ENCODE assay signal across 12 cellular contexts in the genomic region with DNA sequence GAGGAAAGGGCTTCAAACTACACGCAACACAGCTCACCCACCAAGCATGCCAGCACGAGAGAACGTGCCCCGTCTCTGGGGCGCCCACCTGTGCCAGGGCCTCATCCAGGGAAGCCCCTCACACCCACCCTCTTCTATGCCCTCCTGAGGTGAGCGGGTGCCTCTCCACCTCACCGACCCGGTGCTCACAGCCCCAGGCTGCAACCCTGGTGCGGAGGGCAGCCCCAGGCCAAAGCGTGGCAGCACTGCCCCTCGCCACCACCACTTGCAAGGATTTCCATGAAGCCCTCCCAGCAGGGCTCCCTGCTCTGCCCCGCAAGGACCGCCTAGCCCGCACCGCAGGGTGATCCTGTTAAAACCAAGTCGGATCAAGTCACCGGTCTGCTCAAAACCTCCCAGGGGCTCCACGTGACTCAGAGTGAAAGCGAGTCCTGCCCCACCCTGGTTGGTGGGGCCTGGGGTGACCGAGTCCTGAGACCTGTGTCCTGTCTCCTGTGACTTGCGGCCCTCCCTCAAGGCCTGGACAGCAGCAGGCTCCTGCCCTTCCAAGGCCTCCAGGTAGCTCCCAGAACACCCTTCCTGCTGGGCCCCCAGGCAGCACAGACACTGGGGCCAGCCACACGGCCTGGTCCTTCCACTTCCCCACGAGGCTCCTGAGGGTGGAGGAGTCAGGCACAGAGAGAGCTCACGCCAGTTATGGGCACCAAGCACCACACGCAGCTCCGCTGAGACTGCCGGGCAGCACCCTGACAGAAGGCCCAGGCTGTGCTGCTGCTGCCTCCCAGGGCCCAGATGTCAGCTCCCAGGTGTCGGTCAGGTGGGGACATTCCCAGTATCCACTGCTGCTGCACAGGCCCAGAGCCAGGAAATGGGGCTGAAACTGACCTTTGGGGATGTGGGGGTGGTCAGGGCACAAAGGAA. TPM values are rescaled to one million over a fixed set of nuclear protein-coding genes. Genes with fewer than 3 reads are reported as not detected.
DNase-seq lines count a peak whose midpoint lies in the region; ATAC-seq, FAIRE-seq and TF ChIP-seq lines count a peak whose summit lies in the region.
"Had no signal": no experiment of that assay in that cellular context is flagged by ENCODE, and none has a peak within 500 bp of the region (broad histone marks: within the 10 kb centered on the region; RNA-seq: fewer than 3 reads in every experiment).

No MANE protein-coding gene starts in this region.

- dilution Hi-C loops in IMR-90 (cut with HindIII; ENCODE audit: low sequenced_read_pairs, unreplicated experiment), result no loop called here

- no peak for FAIRE-seq in HepG2 (lab: Jason Lieb, UNC)
- FAIRE-seq: GM12892 had no signal

- DNase-seq in IMR-90 (no peak), HepG2 (ENCODE audit: low spot score) (no peak), dedifferentiated amniotic fluid mesenchymal stem cell (ENCODE audit: extremely low spot score) (no peak)
- DNase-seq in stimulated activated CD4-positive, alpha-beta T cell treated with anti-CD3 and anti-CD28 coated beads, Interleukin-2, amount 100 ng/mL, for 24 hours, result no peak
- DNase-seq in naive thymus-derived CD4-positive, alpha-beta T cell, result no peak
- DNase-seq: activated T-cell treated with anti-CD3 and anti-CD28 coated beads, Interleukin-2, amount 50 U/mL, for 1 hour; stimulated activated CD4-positive, alpha-beta T cell treated with anti-CD3 and anti-CD28 coated beads, Interleukin-15, amount 100 ng/mL, for 24 hours; stimulated activated naive B cell treated with anti-CD40 and anti-IgM and Interleukin-4, amounts not matched to agents 10 μg/mL and 1 μg/mL and 100 μg/mL, for 72 hours; T-helper 9 cell had no signal

- peaks cover 64% of the 10 kb centered on the region for H4K20me1 ChIP-seq in IMR-90 (ENCODE audit: insufficient read depth, low read length)
- no peaks in the 10 kb centered on the region for H4K20me1 ChIP-seq in HepG2 (ENCODE audit: insufficient read depth, low read length)

- no peak overlapping the region for H3K56ac ChIP-seq in IMR-90 (ENCODE audit: extremely low read depth, insufficient read depth, low read length)

- H3K36me3 Mint-ChIP-seq in naive thymus-derived CD4-positive, alpha-beta T cell, result peaks cover 0 to 12% (median 3%) of the 10 kb centered on the region in 5 donors

- TF ChIP-seq POLR2A in IMR-90 (IDR thresholded peaks at IDR 0.05; ENCODE audit: low read depth, low read length) (no peak), HepG2 (IDR thresholded peaks at IDR 0.05; ENCODE audit: insufficient read depth in 1 of 2, low read depth in 2 of 2, low read length in 2 of 2) (no peak)

- no peak overlapping the region for H3K4me2 ChIP-seq in IMR-90 (ENCODE audit: low read depth, low read length)
- H3K4me2 ChIP-seq in HepG2 (ENCODE audit: low read depth, low read length), result no peak overlapping the region

- 91% methylated on average over 19 of the region's 28 CpGs; no CpG with 5 or more reads in 1 of the 2 experiments for WGBS in IMR-90 (ENCODE audit: extremely low coverage in 2 of 2, insufficient read length in 1 of 2), 2 experiments
- 96% methylated on average over 9 of the region's 28 CpGs for WGBS in HepG2 (ENCODE audit: low lambda C conversion rate)

- no peak overlapping the region for H2BK120ac ChIP-seq in IMR-90 (ENCODE audit: low read depth, low read length)

- no peak overlapping the region for H3K14ac ChIP-seq in IMR-90 (replicated peaks; ENCODE audit: low read depth, low read length)

- peaks cover 29 to 65% of the 10 kb centered on the region in 2 experiments for H3K79me1 ChIP-seq in IMR-90 (ENCODE audit: low read depth in 1 of 2, low read length in 2 of 2)

- H3K18ac ChIP-seq in IMR-90 (ENCODE audit: low read depth, low read length), result no peak overlapping the region

- H2AFZ ChIP-seq in IMR-90 (replicated peaks; ENCODE audit: low read length, poor library complexity) (no peak overlapping the region), HepG2 (ENCODE audit: low read length) (no peak overlapping the region)

- TF ChIP-seq EP300 in HepG2 (IDR thresholded peaks at IDR 0.05; ENCODE audit: low read depth in 2 of 2, low read length in 2 of 2), result no peak
- TF ChIP-seq EP300 in HepG2 (CRISPR knock-in tag; IDR thresholded peaks at IDR 0.05; ENCODE audit: borderline replicate concordance), result no peak

- BruUV-seq in IMR-90 (replicated peaks; lab: Mats Ljungman, UMichigan), result no TSS peak
- BruUV-seq in HepG2 (replicated peaks; lab: Mats Ljungman, UMichigan), result no TSS peak

- intact Hi-C loops in IMR-90 (cut with micrococcal nuclease), result no loop called here
- intact Hi-C loops in HepG2 (cut with micrococcal nuclease; ENCODE audit: unreplicated experiment), result no loop called here
- intact Hi-C loops in naive thymus-derived CD4-positive, alpha-beta T cell (cut with micrococcal nuclease), result no loop called here

- no peak overlapping the region for H2BK20ac ChIP-seq in IMR-90 (ENCODE audit: low read depth, low read length)

- peak; percentile 5; the same call in 1 of the 2 replicates for ATAC-seq in IMR-90 (ENCODE audit: low read depth)
- ATAC-seq in HepG2, result no peak
- ATAC-seq in naive thymus-derived CD4-positive, alpha-beta T cell, result no peak

- no peak overlapping the region for H3K4me3 Mint-ChIP-seq in naive thymus-derived CD4-positive, alpha-beta T cell
- H3K4me3 Mint-ChIP-seq: stimulated activated naive B cell treated with anti-CD40 and anti-IgM and Interleukin-4, amounts not matched to agents 10 μg/mL and 1 μg/mL and 100 μg/mL, for 72 hours had no signal

- peaks cover 0 to 35% (median 15%) of the 10 kb centered on the region in 7 donors for H3K4me1 Mint-ChIP-seq in naive thymus-derived CD4-positive, alpha-beta T cell

- H3K36me3 ChIP-seq in IMR-90 (ENCODE audit: control insufficient read depth, insufficient read depth, low read length) (peaks cover 26% of the 10 kb centered on the region), duodenal mucosa (ENCODE audit: control insufficient read depth in 1 of 2, insufficient read depth in 2 of 2, low read length in 2 of 2) (peaks cover 10 to 28% of the 10 kb centered on the region in 2 donors), HepG2 (replicated peaks in 1 of 2; ENCODE audit: control insufficient read depth in 1 of 2, insufficient read depth in 2 of 2, low read length in 2 of 2) (peaks cover 21 to 35% of the 10 kb centered on the region in 2 experiments; a peak in 4 of 5 replicates), stomach smooth muscle (ENCODE audit: control insufficient read depth in 2 of 2, insufficient read depth in 2 of 2, low read length in 2 of 2) (peaks cover 15 to 22% of the 10 kb centered on the region in 2 donors)
- peaks cover 0 to 46% (median 7%) of the 10 kb centered on the region in 3 experiments for H3K36me3 ChIP-seq in naive thymus-derived CD4-positive, alpha-beta T cell (ENCODE audit: control insufficient read depth in 2 of 3, insufficient read depth in 3 of 3, low read length in 3 of 3)

- CTCF ChIA-PET in IMR-90 (lab: Yijun Ruan, JAX) (no interaction called here), HepG2 (lab: Yijun Ruan, JAX; ENCODE audit: low intra/inter-chr PET ratio, low total read pairs) (no interaction called here)
- CTCF ChIA-PET in naive thymus-derived CD4-positive, alpha-beta T cell (lab: Charles Lee), result no interaction called here

- H4K91ac ChIP-seq in IMR-90 (ENCODE audit: insufficient read depth, low read depth, low read length), result no peak overlapping the region

- no peak overlapping the region for H4K8ac ChIP-seq in IMR-90 (ENCODE audit: low read depth in 2 of 2, low read length in 2 of 2)

- H3K79me2 ChIP-seq in HepG2 (ENCODE audit: insufficient read depth, low read length), result peaks cover 63% of the 10 kb centered on the region

- TF ChIP-seq CTCF in IMR-90 (conservative IDR thresholded peaks at IDR 0.05; ENCODE audit: low read depth, low read length) (no peak), HepG2 (CRISPR knock-in tag; IDR thresholded peaks at IDR 0.05) (no peak)

- TF ChIP-seq RAD21 in IMR-90 (IDR thresholded peaks at IDR 0.05; ENCODE audit: low read length) (no peak), HepG2 (CRISPR knock-in tag; IDR thresholded peaks at IDR 0.05) (no peak)

- H2AK5ac ChIP-seq in IMR-90 (ENCODE audit: low read depth, low read length), result no peak overlapping the region

- POLR2A ChIA-PET in IMR-90 (lab: Charles Lee; ENCODE audit: unreplicated experiment) (no interaction called here), HepG2 (lab: Yijun Ruan, JAX) (no interaction called here)
- POLR2A ChIA-PET in naive thymus-derived CD4-positive, alpha-beta T cell (lab: Charles Lee), result no interaction called here

- no peak overlapping the region for H2BK15ac ChIP-seq in IMR-90 (ENCODE audit: low read depth, low read length)

- H3K27ac ChIP-seq in IMR-90 (ENCODE audit: insufficient read depth, low read length) (no peak overlapping the region), duodenal mucosa (ENCODE audit: low read depth, low read length) (peak overlapping the region; percentile 42), HepG2 (ENCODE audit: extremely low read length, insufficient read depth, low read length) (no peak overlapping the region), stomach smooth muscle (ENCODE audit: low read length) (no peak overlapping the region)
- no peak overlapping the region for H3K27ac ChIP-seq in naive thymus-derived CD4-positive, alpha-beta T cell (ENCODE audit: low read depth, low read length)

- no peaks in the 10 kb centered on the region for H3K9me3 ChIP-seq in IMR-90 (ENCODE audit: control insufficient read depth, insufficient read depth, low read length)
- no peaks in the 10 kb centered on the region for H3K9me3 ChIP-seq in duodenal mucosa (ENCODE audit: control insufficient read depth in 1 of 2, low read length in 2 of 2)
- no peaks in the 10 kb centered on the region for H3K9me3 ChIP-seq in HepG2 (ENCODE audit: low read length)
- H3K9me3 ChIP-seq in stomach smooth muscle (ENCODE audit: control insufficient read depth in 2 of 2, low read length in 2 of 2), result no peaks in the 10 kb centered on the region
- H3K9me3 ChIP-seq in naive thymus-derived CD4-positive, alpha-beta T cell (ENCODE audit: control insufficient read depth in 2 of 3, low read length in 3 of 3), result no peaks in the 10 kb centered on the region

- H3K9me3 Mint-ChIP-seq in naive thymus-derived CD4-positive, alpha-beta T cell, result no peaks in the 10 kb centered on the region
- H3K9me3 Mint-ChIP-seq: stimulated activated naive B cell treated with anti-CD40 and anti-IgM and Interleukin-4, amounts not matched to agents 10 μg/mL and 1 μg/mL and 100 μg/mL, for 72 hours had no signal

- no peaks in the 10 kb centered on the region for H3K27me3 Mint-ChIP-seq in naive thymus-derived CD4-positive, alpha-beta T cell
- H3K27me3 Mint-ChIP-seq: stimulated activated naive B cell treated with anti-CD40 and anti-IgM and Interleukin-4, amounts not matched to agents 10 μg/mL and 1 μg/mL and 100 μg/mL, for 72 hours had no signal

- H3K4me3 ChIP-seq in IMR-90 (ENCODE audit: insufficient read depth, low read depth, low read length), result no peak overlapping the region
- peak overlapping the region; percentile 25 to 28 for H3K4me3 ChIP-seq in duodenal mucosa (ENCODE audit: low read depth in 1 of 2, low read length in 2 of 2)
- no peak overlapping the region for H3K4me3 ChIP-seq in HepG2 (replicated peaks in 1 of 3; ENCODE audit: insufficient read depth in 1 of 3, low read depth in 2 of 3, low read length in 3 of 3)
- H3K4me3 ChIP-seq in stomach smooth muscle (ENCODE audit: low read length in 2 of 2), result peak overlapping the region in 1 of 2 donors; percentile 55
- H3K4me3 ChIP-seq in naive thymus-derived CD4-positive, alpha-beta T cell (ENCODE audit: low read length), result no peak overlapping the region

- H3K4ac ChIP-seq in IMR-90 (ENCODE audit: low read depth, low read length), result peak overlapping the region; percentile 21; the same call in 1 of the 2 replicates

- H3K9me1 ChIP-seq in IMR-90 (ENCODE audit: insufficient read depth, low read length), result peaks cover 7% of the 10 kb centered on the region; the same call in 1 of the 2 replicates

- in situ Hi-C loops in IMR-90 (cut with MboI; ENCODE audit: low sequenced_read_pairs) (no loop called here), HepG2 (cut with HindIII; ENCODE audit: extremely low pct_ligation_motif_present, low pct_unique_long_range_greater_than_20kb) (no loop called here)

- H3K23ac ChIP-seq in IMR-90 (ENCODE audit: low read depth, low read length), result no peak overlapping the region

- H3K9ac ChIP-seq in IMR-90 (ENCODE audit: low read depth, low read length) (no peak overlapping the region), duodenal mucosa (ENCODE audit: low read depth in 1 of 2, low read length in 2 of 2) (peak overlapping the region; percentile 10 to 32), HepG2 (ENCODE audit: insufficient read depth, low read depth, low read length) (no peak overlapping the region), stomach smooth muscle (ENCODE audit: low read length in 2 of 2) (peak overlapping the region; percentile 5 to 6)

- H2AK9ac ChIP-seq in IMR-90 (replicated peaks; ENCODE audit: low read depth, low read length, poor library complexity), result no peak overlapping the region

- no peak overlapping the region for H4K5ac ChIP-seq in IMR-90 (ENCODE audit: low read depth, low read length)

- H2BK5ac ChIP-seq in IMR-90 (ENCODE audit: low read depth, low read length, poor library complexity, severe bottlenecking), result no peak overlapping the region

- H3K27ac Mint-ChIP-seq in naive thymus-derived CD4-positive, alpha-beta T cell, result peak overlapping the region in 1 of 9 donors; percentile 20
- H3K27ac Mint-ChIP-seq: stimulated activated naive B cell treated with anti-CD40 and anti-IgM and Interleukin-4, amounts not matched to agents 10 μg/mL and 1 μg/mL and 100 μg/mL, for 72 hours had no signal

- H3K4me1 ChIP-seq in IMR-90 (ENCODE audit: control insufficient read depth, insufficient read depth, low read length) (peaks cover 15% of the 10 kb centered on the region), duodenal mucosa (ENCODE audit: control insufficient read depth in 1 of 2, insufficient read depth in 2 of 2, low read length in 2 of 2) (peaks cover 40 to 45% of the 10 kb centered on the region in 2 donors), HepG2 (ENCODE audit: insufficient read depth, low read length) (peaks cover 48% of the 10 kb centered on the region), stomach smooth muscle (ENCODE audit: control insufficient read depth, insufficient read depth, low read length) (peaks cover 47% of the 10 kb centered on the region)
- no peaks in the 10 kb centered on the region for H3K4me1 ChIP-seq in naive thymus-derived CD4-positive, alpha-beta T cell (ENCODE audit: control insufficient read depth in 2 of 2, insufficient read depth in 2 of 2, low read length in 2 of 2)

- H3K27me3 ChIP-seq in IMR-90 (ENCODE audit: control insufficient read depth, insufficient read depth, low read length), result no peaks in the 10 kb centered on the region
- no peaks in the 10 kb centered on the region for H3K27me3 ChIP-seq in duodenal mucosa (ENCODE audit: control insufficient read depth in 1 of 2, insufficient read depth in 2 of 2, low read length in 2 of 2)
- H3K27me3 ChIP-seq in HepG2 (ENCODE audit: control insufficient read depth in 1 of 2, insufficient read depth in 2 of 2, low read length in 2 of 2), result no peaks in the 10 kb centered on the region
- no peaks in the 10 kb centered on the region for H3K27me3 ChIP-seq in stomach smooth muscle (ENCODE audit: control insufficient read depth in 1 of 2, insufficient read depth in 2 of 2, low read length in 2 of 2)
- H3K27me3 ChIP-seq in naive thymus-derived CD4-positive, alpha-beta T cell (ENCODE audit: control insufficient read depth in 2 of 2, insufficient read depth in 2 of 2, low read length in 2 of 2), result no peaks in the 10 kb centered on the region

RNA-seq across cellular contexts. Expression of gene BRD3, which starts 12.7 kb away (rescaled TPM):
- total RNA-seq in IMR-90 (2012; rRNA removed), result 2.2 and 3.6 TPM in 2 replicates
- 7.1 and 7.2 TPM in 2 replicates for polyA plus RNA-seq in IMR-90 (2012; rRNA removed)
- 10.8 and 13.9 TPM in 2 replicates for polyA plus RNA-seq in IMR-90 (2012; cell fraction: cytosol; rRNA removed)
- polyA plus RNA-seq in IMR-90 (2012; cell fraction: nucleus; rRNA removed; ENCODE audit: low replicate concordance), result 16.3 and 23.7 TPM in 2 replicates
- total RNA-seq in HepG2 (2016; rRNA removed; fragmentation: Illumina TruSeq; extraction: Trizol), result 5.9 and 11.2 TPM in 2 replicates
- 1.2 TPM in 2 replicates for total RNA-seq in HepG2 (2016; cell fraction: cytosol; rRNA removed; fragmentation: Illumina TruSeq; extraction: Trizol; ENCODE audit: low read depth)
- total RNA-seq in HepG2 (2016; cell fraction: insoluble cytoplasmic fraction; rRNA removed; fragmentation: Illumina TruSeq; extraction: Trizol), result 7.7 and 8.4 TPM in 2 replicates
- 4.3 and 4.8 TPM in 2 replicates for total RNA-seq in HepG2 (2016; cell fraction: membrane; rRNA removed; fragmentation: Illumina TruSeq; extraction: Trizol)
- 8.6 and 9.0 TPM in 2 replicates for total RNA-seq in HepG2 (2016; cell fraction: nucleus; rRNA removed; fragmentation: Illumina TruSeq; extraction: Trizol)
- polyA plus RNA-seq in HepG2 (2011; rRNA removed), result 12.8 and 12.9 TPM in 2 replicates
- 7.3 and 8.3 TPM in 2 replicates for polyA plus RNA-seq in HepG2 (2011; cell fraction: cytosol; rRNA removed)
- 33.7 and 42.3 TPM in 2 replicates for polyA plus RNA-seq in HepG2 (2011; cell fraction: nucleus; rRNA removed)
- polyA plus RNA-seq in HepG2 (2012), result 22.7 and 27.4 TPM in 2 replicates
- polyA plus RNA-seq in HepG2 (2016; cell fraction: cytosol; fragmentation: Illumina TruSeq; extraction: Trizol; ENCODE audit: low read depth), result 1.8 and 2.3 TPM in 2 replicates
- polyA plus RNA-seq in HepG2 (2016; cell fraction: insoluble cytoplasmic fraction; fragmentation: Illumina TruSeq; extraction: Trizol; ENCODE audit: low read depth), result 12.6 and 17.1 TPM in 2 replicates
- 4.3 and 4.6 TPM in 2 replicates for polyA plus RNA-seq in HepG2 (2016; cell fraction: membrane; fragmentation: Illumina TruSeq; extraction: Trizol; ENCODE audit: low read depth)
- polyA plus RNA-seq in HepG2 (2016; cell fraction: nucleus; fragmentation: Illumina TruSeq; extraction: Trizol; ENCODE audit: insufficient read depth, low read depth), result 21.2 and 21.4 TPM in 2 replicates
- polyA minus RNA-seq in HepG2 (2011; rRNA and poly(A)+ RNA removed; ENCODE audit: low replicate concordance), result 15.0 and 25.5 TPM in 2 replicates
- polyA minus RNA-seq in HepG2 (2011; cell fraction: cytosol; rRNA and poly(A)+ RNA removed), result 23.5 and 27.0 TPM in 2 replicates
- polyA minus RNA-seq in HepG2 (2011; cell fraction: nucleus; rRNA and poly(A)+ RNA removed), result 13.3 and 16.8 TPM in 2 replicates
- 10 to 100 TPM; 29.0 to 49.7 (median 40.4) TPM for total RNA-seq in naive thymus-derived CD4-positive, alpha-beta T cell
- polyA plus RNA-seq in naive thymus-derived CD4-positive, alpha-beta T cell, result 10 to 100 TPM; 12.4 to 36.4 TPM

RNA-seq across cellular contexts. Expression of gene BRD3OS, which starts 29.9 kb away (rescaled TPM):
- total RNA-seq in IMR-90 (2012; rRNA removed) (15.3 and 15.8 TPM in 2 replicates), HepG2 (2016; rRNA removed; fragmentation: Illumina TruSeq; extraction: Trizol) (4.9 and 5.0 TPM in 2 replicates)
- polyA plus RNA-seq in IMR-90 (2012; rRNA removed) (19.3 and 20.7 TPM in 2 replicates), HepG2 (2011; rRNA removed) (3.9 and 5.7 TPM in 2 replicates)
- 13.9 and 14.8 TPM in 2 replicates for polyA plus RNA-seq in IMR-90 (2012; cell fraction: cytosol; rRNA removed)
- polyA plus RNA-seq in IMR-90 (2012; cell fraction: nucleus; rRNA removed; ENCODE audit: low replicate concordance), result 9.0 and 16.2 TPM in 2 replicates
- 2.6 and 4.1 TPM in 2 replicates for total RNA-seq in HepG2 (2016; cell fraction: cytosol; rRNA removed; fragmentation: Illumina TruSeq; extraction: Trizol; ENCODE audit: low read depth)
- 4.9 and 5.5 TPM in 2 replicates for total RNA-seq in HepG2 (2016; cell fraction: insoluble cytoplasmic fraction; rRNA removed; fragmentation: Illumina TruSeq; extraction: Trizol)
- 10.3 and 11.9 TPM in 2 replicates for total RNA-seq in HepG2 (2016; cell fraction: membrane; rRNA removed; fragmentation: Illumina TruSeq; extraction: Trizol)
- total RNA-seq in HepG2 (2016; cell fraction: nucleus; rRNA removed; fragmentation: Illumina TruSeq; extraction: Trizol), result 3.1 and 4.3 TPM in 2 replicates
- polyA plus RNA-seq in HepG2 (2011; cell fraction: cytosol; rRNA removed), result 3.3 and 4.0 TPM in 2 replicates
- polyA plus RNA-seq in HepG2 (2011; cell fraction: nucleus; rRNA removed), result 3.3 and 3.7 TPM in 2 replicates
- 2.3 and 2.6 TPM in 2 replicates for polyA plus RNA-seq in HepG2 (2012)
- 4.5 and 6.0 TPM in 2 replicates for polyA plus RNA-seq in HepG2 (2016; cell fraction: cytosol; fragmentation: Illumina TruSeq; extraction: Trizol; ENCODE audit: low read depth)
- 5.4 and 5.8 TPM in 2 replicates for polyA plus RNA-seq in HepG2 (2016; cell fraction: insoluble cytoplasmic fraction; fragmentation: Illumina TruSeq; extraction: Trizol; ENCODE audit: low read depth)
- polyA plus RNA-seq in HepG2 (2016; cell fraction: membrane; fragmentation: Illumina TruSeq; extraction: Trizol; ENCODE audit: low read depth), result 8.8 and 10.1 TPM in 2 replicates
- polyA plus RNA-seq in HepG2 (2016; cell fraction: nucleus; fragmentation: Illumina TruSeq; extraction: Trizol; ENCODE audit: insufficient read depth, low read depth), result 4.3 and 5.4 TPM in 2 replicates
- polyA minus RNA-seq in HepG2 (2011; rRNA and poly(A)+ RNA removed; ENCODE audit: low replicate concordance), result 5.6 and 12.7 TPM in 2 replicates
- 2.5 and 3.1 TPM in 2 replicates for polyA minus RNA-seq in HepG2 (2011; cell fraction: cytosol; rRNA and poly(A)+ RNA removed)
- polyA minus RNA-seq in HepG2 (2011; cell fraction: nucleus; rRNA and poly(A)+ RNA removed), result 1.5 and 2.1 TPM in 2 replicates
- total RNA-seq in naive thymus-derived CD4-positive, alpha-beta T cell, result 10 to 100 TPM in 3 of 5 experiments, 1 to 10 TPM in 2; 8.3 to 19.3 (median 12.7) TPM
- polyA plus RNA-seq in naive thymus-derived CD4-positive, alpha-beta T cell, result 10 to 100 TPM; 22.1 to 28.1 TPM

Comparison
In these comparisons a context has a peak if more than half of its experiments do, and no peak if none do; other contexts are left out.
1. H3K4me3 ChIP-seq: peak in duodenal mucosa (2 of 2); none in IMR-90 (single experiment), HepG2 (0 of 3) and naive thymus-derived CD4-positive, alpha-beta T cell (single experiment).
2. H3K9ac ChIP-seq: peak in duodenal mucosa (2 of 2) and stomach smooth muscle (2 of 2); none in IMR-90 (single experiment) and HepG2 (single experiment).